In genomic region chr19:1125601-1126533, GRCh38 we compare ENCODE assay signal across 14 cellular contexts. TPM values are rescaled to one million over a fixed set of nuclear protein-coding genes. Genes with fewer than 3 reads are reported as not detected.
DNase-seq lines count a peak whose midpoint lies in the region; ATAC-seq and TF ChIP-seq lines count a peak whose summit lies in the region.
"Had no signal": no experiment of that assay in that cellular context is flagged by ENCODE, and none has a peak within 500 bp of the region (broad histone marks: within the 10 kb centered on the region; RNA-seq: fewer than 3 reads in every experiment).

No MANE protein-coding gene starts in this region.

- H3K9me1 ChIP-seq in IMR-90 (ENCODE audit: insufficient read depth, low read length), result peaks cover 8% of the 10 kb centered on the region; the same call in 1 of the 2 replicates

- no peak overlapping the region for H4K91ac ChIP-seq in IMR-90 (ENCODE audit: insufficient read depth, low read depth, low read length)

- no peak overlapping the region for H2BK120ac ChIP-seq in IMR-90 (ENCODE audit: low read depth, low read length)

- H3K4me1 Mint-ChIP-seq in nephron progenitor cell, result peaks cover 8% of the 10 kb centered on the region
- H3K4me1 Mint-ChIP-seq in glutamatergic neuron (ENCODE audit: low read depth, unreplicated experiment), result no peaks in the 10 kb centered on the region

- DNase-seq in A673 (ENCODE audit: low spot score) (no peak), IMR-90 (peak; percentile 41), ascending aorta (ENCODE audit: low spot score in 2 of 2) (no peak), nephron progenitor cell (no peak), glutamatergic neuron (no peak), head of caudate nucleus (no peak)
- DNase-seq: amniotic stem cell, BE2C, left lung, NCI-H2081 treated with DMSO at 0.1 percent for 48 hours had no signal

- peaks cover 26% of the 10 kb centered on the region for H3K36me3 ChIP-seq in A673 (ENCODE audit: insufficient read depth, low read length, poor library complexity, severe bottlenecking)
- H3K36me3 ChIP-seq in IMR-90 (ENCODE audit: control insufficient read depth, insufficient read depth, low read length), result peaks cover 72% of the 10 kb centered on the region
- peaks cover 54 to 65% of the 10 kb centered on the region in 2 donors for H3K36me3 ChIP-seq in ascending aorta

- H3K4me3 ChIP-seq in A673 (ENCODE audit: low read depth, low read length, poor library complexity, severe bottlenecking), result no peak overlapping the region
- no peak overlapping the region for H3K4me3 ChIP-seq in IMR-90 (ENCODE audit: insufficient read depth, low read depth, low read length)
- H3K4me3 ChIP-seq in ascending aorta, result peak overlapping the region in 1 of 2 donors; percentile 17
- H3K4me3 ChIP-seq: hepatocyte, left lung had no signal

- no peak overlapping the region for H3K4ac ChIP-seq in IMR-90 (ENCODE audit: low read depth, low read length)

- H2BK20ac ChIP-seq in IMR-90 (ENCODE audit: low read depth, low read length), result no peak overlapping the region

- peak overlapping the region; percentile 39 for H2BK5ac ChIP-seq in IMR-90 (ENCODE audit: low read depth, low read length, poor library complexity, severe bottlenecking)

- TF ChIP-seq POLR2A in IMR-90 (IDR thresholded peaks at IDR 0.05; ENCODE audit: low read depth, low read length), result no peak

- no peak overlapping the region for H3K4me3 Mint-ChIP-seq in nephron progenitor cell
- no peak overlapping the region for H3K4me3 Mint-ChIP-seq in glutamatergic neuron (ENCODE audit: unreplicated experiment)

- no peak overlapping the region for H4K8ac ChIP-seq in IMR-90 (ENCODE audit: low read depth in 2 of 2, low read length in 2 of 2)

- H4K5ac ChIP-seq in IMR-90 (ENCODE audit: low read depth, low read length), result no peak overlapping the region

- H3K27ac Mint-ChIP-seq in nephron progenitor cell (peak overlapping the region; percentile 36), glutamatergic neuron (ENCODE audit: unreplicated experiment) (no peak overlapping the region)

- H2AK9ac ChIP-seq in IMR-90 (replicated peaks; ENCODE audit: low read depth, low read length, poor library complexity), result peak overlapping the region; percentile 23

- no peak overlapping the region for H3K56ac ChIP-seq in IMR-90 (ENCODE audit: extremely low read depth, insufficient read depth, low read length)

- H3K9me3 Mint-ChIP-seq in nephron progenitor cell, result no peaks in the 10 kb centered on the region
- H3K9me3 Mint-ChIP-seq in glutamatergic neuron (ENCODE audit: unreplicated experiment), result peaks cover 7% of the 10 kb centered on the region

- H3K27ac ChIP-seq in A673 (ENCODE audit: low read depth, low read length, poor library complexity, severe bottlenecking), result peak overlapping the region; percentile 73
- H3K27ac ChIP-seq in IMR-90 (ENCODE audit: insufficient read depth, low read length), result peak overlapping the region; percentile 18
- H3K27ac ChIP-seq in ascending aorta, result peak overlapping the region; percentile 83 to 85
- H3K27ac ChIP-seq: hepatocyte, KMS-11 had no signal

- no peak overlapping the region for H3K4me2 ChIP-seq in IMR-90 (ENCODE audit: low read depth, low read length)
- H3K4me2 ChIP-seq: hepatocyte, KMS-11 had no signal

- in situ Hi-C loops in IMR-90 (cut with MboI; ENCODE audit: low sequenced_read_pairs), result no loop called here

- peaks cover 44% of the 10 kb centered on the region for H4K20me1 ChIP-seq in IMR-90 (ENCODE audit: insufficient read depth, low read length)

- H3K27me3 ChIP-seq in A673 (replicated peaks; ENCODE audit: insufficient read depth, low read depth, low read length, poor library complexity), result no peaks in the 10 kb centered on the region
- no peaks in the 10 kb centered on the region for H3K27me3 ChIP-seq in IMR-90 (ENCODE audit: control insufficient read depth, insufficient read depth, low read length)
- no peaks in the 10 kb centered on the region for H3K27me3 ChIP-seq in ascending aorta
- H3K27me3 ChIP-seq: BE2C, hepatocyte, left lung had no signal

- H2AK5ac ChIP-seq in IMR-90 (ENCODE audit: low read depth, low read length), result no peak overlapping the region

- POLR2A ChIA-PET in A673 (lab: Charles Lee; ENCODE audit: low non-redundant PET), result no interaction called here
- POLR2A ChIA-PET in IMR-90 (lab: Charles Lee; ENCODE audit: unreplicated experiment), result no interaction called here

- no peak for TF ChIP-seq CTCF in A673 (conservative IDR thresholded peaks at IDR 0.05; ENCODE audit: low read depth, low read length)
- no peak for TF ChIP-seq CTCF in IMR-90 (conservative IDR thresholded peaks at IDR 0.05; ENCODE audit: low read depth, low read length)
- no peak for TF ChIP-seq CTCF in ascending aorta (IDR thresholded peaks at IDR 0.05)
- no peak for TF ChIP-seq CTCF in nephron progenitor cell (IDR thresholded peaks at IDR 0.05)
- TF ChIP-seq CTCF in glutamatergic neuron (IDR thresholded peaks at IDR 0.05; ENCODE audit: partially characterized antibody, unreplicated experiment), result no peak

- no peaks in the 10 kb centered on the region for H3K27me3 Mint-ChIP-seq in nephron progenitor cell (ENCODE audit: low read depth, poor library complexity)
- H3K27me3 Mint-ChIP-seq in glutamatergic neuron (ENCODE audit: unreplicated experiment), result peaks cover 3% of the 10 kb centered on the region

- H2BK15ac ChIP-seq in IMR-90 (ENCODE audit: low read depth, low read length), result no peak overlapping the region

- dilution Hi-C loops in IMR-90 (cut with HindIII; ENCODE audit: low sequenced_read_pairs, unreplicated experiment), result no loop called here

- no peak overlapping the region for H3K18ac ChIP-seq in IMR-90 (ENCODE audit: low read depth, low read length)

- H3K23ac ChIP-seq in IMR-90 (ENCODE audit: low read depth, low read length), result no peak overlapping the region

- peak; percentile 19; the same call in 1 of the 2 replicates for ATAC-seq in IMR-90 (ENCODE audit: low read depth)
- no peak for ATAC-seq in GM21825 (IDR thresholded peaks at IDR 0.05; ENCODE audit: unreplicated experiment)
- no peak for ATAC-seq in HG02642 (IDR thresholded peaks at IDR 0.05; ENCODE audit: poor library complexity, unreplicated experiment)
- ATAC-seq: left lung had no signal

- H3K79me1 ChIP-seq in IMR-90 (ENCODE audit: low read depth in 1 of 2, low read length in 2 of 2), result peaks cover 24 to 86% of the 10 kb centered on the region in 2 experiments

- H3K9me3 ChIP-seq in A673 (ENCODE audit: low read depth, low read length, poor library complexity, severe bottlenecking) (no peaks in the 10 kb centered on the region), IMR-90 (ENCODE audit: control insufficient read depth, insufficient read depth, low read length) (no peaks in the 10 kb centered on the region), ascending aorta (no peaks in the 10 kb centered on the region)
- H3K9me3 ChIP-seq: BE2C, left lung had no signal

- no peak for TF ChIP-seq RAD21 in IMR-90 (IDR thresholded peaks at IDR 0.05; ENCODE audit: low read length)

- H2AFZ ChIP-seq in IMR-90 (replicated peaks; ENCODE audit: low read length, poor library complexity), result no peak overlapping the region
- H2AFZ ChIP-seq: hepatocyte had no signal

- peaks cover 8% of the 10 kb centered on the region for H3K4me1 ChIP-seq in A673 (ENCODE audit: insufficient read depth, low read length, poor library complexity, severe bottlenecking)
- H3K4me1 ChIP-seq in IMR-90 (ENCODE audit: control insufficient read depth, insufficient read depth, low read length), result peaks cover 18% of the 10 kb centered on the region
- peaks cover 0 to 24% of the 10 kb centered on the region in 2 donors for H3K4me1 ChIP-seq in ascending aorta
- H3K4me1 ChIP-seq: BE2C had no signal

- CTCF ChIA-PET in A673 (lab: Charles Lee) (no interaction called here), IMR-90 (lab: Yijun Ruan, JAX) (no interaction called here)

- no TSS peak for BruUV-seq in A673 (replicated peaks; lab: Mats Ljungman, UMichigan)
- BruUV-seq in IMR-90 (replicated peaks; lab: Mats Ljungman, UMichigan), result no TSS peak

- H3K14ac ChIP-seq in IMR-90 (replicated peaks; ENCODE audit: low read depth, low read length), result no peak overlapping the region

- peaks cover 15% of the 10 kb centered on the region for H3K36me3 Mint-ChIP-seq in nephron progenitor cell (ENCODE audit: low read depth)
- no peaks in the 10 kb centered on the region for H3K36me3 Mint-ChIP-seq in glutamatergic neuron (ENCODE audit: unreplicated experiment)

- no peak overlapping the region for H3K9ac ChIP-seq in IMR-90 (ENCODE audit: low read depth, low read length)
- H3K9ac ChIP-seq: KMS-11 had no signal

- intact Hi-C loops in A673 (cut with micrococcal nuclease; ENCODE audit: unreplicated experiment), result no loop called here
- intact Hi-C loops in IMR-90 (cut with micrococcal nuclease), result no loop called here
- intact Hi-C loops in ascending aorta (cut with DNase I), result no loop called here
- intact Hi-C loops in head of caudate nucleus (cut with DNase I), result no loop called here

- WGBS in IMR-90 (ENCODE audit: extremely low coverage in 2 of 2, insufficient read length in 1 of 2), 2 experiments, result 93% methylated on average over 3 of the region's 35 CpGs; no CpG with 5 or more reads in 1 of the 2 experiments

TF ChIP-seq in IMR-90, 13 proteins besides CTCF, POLR2A, EP300 and RAD21 (continues in another document):
- TF ChIP-seq BHLHE40 (IDR thresholded peaks at IDR 0.05; ENCODE audit: low read depth, low read length), result 0 out of 2 replicates have a peak, but pooled peaks have one; percentile 18

RNA-seq across cellular contexts. Expression of gene GPX4, which starts 22.1 kb away (rescaled TPM):
- 368 and 435 TPM in 2 replicates for total RNA-seq in A673 (2021)
- total RNA-seq in IMR-90 (2012; rRNA removed), result 357 and 415 TPM in 2 replicates
- polyA plus RNA-seq in IMR-90 (2012; rRNA removed), result 1,083 and 1,136 TPM in 2 replicates
- 2,056 and 2,058 TPM in 2 replicates for polyA plus RNA-seq in IMR-90 (2012; cell fraction: cytosol; rRNA removed)
- polyA plus RNA-seq in IMR-90 (2012; cell fraction: nucleus; rRNA removed; ENCODE audit: low replicate concordance), result 1,128 and 1,215 TPM in 2 replicates
- 348 TPM for total RNA-seq in ascending aorta
- 210 TPM for total RNA-seq in glutamatergic neuron (ENCODE audit: unreplicated experiment)

RNA-seq across cellular contexts. Expression of gene POLR2E, which starts 30.7 kb away (rescaled TPM):
- total RNA-seq in A673 (2021) (342 and 343 TPM in 2 replicates), IMR-90 (2012; rRNA removed) (195 and 294 TPM in 2 replicates), ascending aorta (72.1 TPM), glutamatergic neuron (ENCODE audit: unreplicated experiment) (140 TPM)
- 391 and 449 TPM in 2 replicates for polyA plus RNA-seq in IMR-90 (2012; rRNA removed)
- 408 and 821 TPM in 2 replicates for polyA plus RNA-seq in IMR-90 (2012; cell fraction: cytosol; rRNA removed)
- 242 and 436 TPM in 2 replicates for polyA plus RNA-seq in IMR-90 (2012; cell fraction: nucleus; rRNA removed; ENCODE audit: low replicate concordance)

RNA-seq across cellular contexts. Expression of gene SBNO2, which starts 48.2 kb away (rescaled TPM):
- total RNA-seq in A673 (2021) (46.9 and 51.8 TPM in 2 replicates), IMR-90 (2012; rRNA removed) (13.4 and 13.6 TPM in 2 replicates), ascending aorta (120 TPM), glutamatergic neuron (ENCODE audit: unreplicated experiment) (65.5 TPM)
- polyA plus RNA-seq in IMR-90 (2012; rRNA removed), result 40.4 and 40.5 TPM in 2 replicates
- 16.4 and 33.2 TPM in 2 replicates for polyA plus RNA-seq in IMR-90 (2012; cell fraction: cytosol; rRNA removed)
- polyA plus RNA-seq in IMR-90 (2012; cell fraction: nucleus; rRNA removed; ENCODE audit: low replicate concordance), result 123 and 292 TPM in 2 replicates

RNA-seq across cellular contexts. Expression of gene ARHGAP45, which starts 58.9 kb away (rescaled TPM):
- total RNA-seq in A673 (2021) (3.2 and 3.4 TPM in 2 replicates), IMR-90 (2012; rRNA removed) (0.83 and 1.3 TPM in 2 replicates), ascending aorta (66.5 TPM), glutamatergic neuron (ENCODE audit: unreplicated experiment) (1.7 TPM)
- polyA plus RNA-seq in IMR-90 (2012; rRNA removed), result 1.4 and 1.7 TPM in 2 replicates
- 2.0 and 2.2 TPM in 2 replicates for polyA plus RNA-seq in IMR-90 (2012; cell fraction: cytosol; rRNA removed)
- 3.0 and 10.5 TPM in 2 replicates for polyA plus RNA-seq in IMR-90 (2012; cell fraction: nucleus; rRNA removed; ENCODE audit: low replicate concordance)

Comparison
In these comparisons a context has a peak if more than half of its experiments do, and no peak if none do; other contexts are left out.
1. H3K27ac ChIP-seq: peak in every context shown above with its lines; median percentile 84 in ascending aorta; 73 in A673; 18 in IMR-90.